In the genomic region with DNA sequence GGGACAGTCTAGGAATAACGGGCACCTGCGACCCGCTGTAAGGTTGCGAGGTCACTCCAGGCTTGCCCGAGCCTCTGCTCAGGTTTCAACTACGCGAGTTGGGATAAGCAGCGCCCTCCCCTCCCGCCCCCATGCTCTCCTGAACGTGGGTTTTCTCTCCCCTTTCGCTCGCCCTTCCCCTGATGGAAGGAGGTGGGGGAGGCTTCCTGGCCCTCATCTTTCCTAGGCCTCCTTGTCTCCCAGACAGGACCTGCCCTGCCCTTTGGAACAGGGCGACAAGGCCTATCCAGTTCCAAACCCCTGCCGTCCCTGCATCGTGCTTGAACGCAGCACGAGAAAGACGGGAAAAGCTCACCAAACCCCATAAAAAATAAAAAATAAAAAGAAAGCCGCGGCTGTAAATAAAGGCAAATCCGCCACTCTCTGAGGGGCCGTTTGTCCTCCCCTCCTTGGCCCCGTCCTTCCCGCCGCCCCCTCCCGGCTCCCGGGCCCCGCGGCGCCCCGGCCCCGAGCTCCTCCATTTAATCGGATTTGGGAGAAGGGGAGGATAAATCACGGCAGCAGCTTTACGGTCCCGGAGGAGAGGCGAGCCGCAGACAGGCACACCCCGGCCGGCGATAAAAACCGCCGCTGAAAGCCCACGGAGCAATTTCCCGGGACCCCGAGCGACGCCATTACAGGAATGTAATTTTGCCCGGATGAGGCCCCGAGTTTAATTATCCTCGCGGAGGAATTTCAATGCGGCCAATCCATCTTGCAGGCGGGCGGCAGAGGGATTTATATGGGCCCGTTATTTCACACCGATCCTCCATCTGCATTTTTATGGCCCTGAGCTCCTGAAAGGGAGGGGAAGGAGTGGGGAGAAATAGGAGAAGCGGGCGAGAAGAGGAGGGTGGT, we compare ENCODE assay signal across 8 cellular contexts. TPM values are rescaled to one million over a fixed set of nuclear protein-coding genes. Genes with fewer than 3 reads are reported as not detected.
DNase-seq lines count a peak whose midpoint lies in the region; ATAC-seq and TF ChIP-seq lines count a peak whose summit lies in the region.

No MANE protein-coding gene starts in this region.

- H3K27ac ChIP-seq in WERI-Rb-1 (peak overlapping the region; percentile 87), dorsolateral prefrontal cortex (peak overlapping the region; percentile 89 to 100 (median 99)), left lung (peak overlapping the region; percentile 89 to 93)

- peaks cover 14 to 40% of the 10 kb centered on the region in 2 donors for H3K4me1 ChIP-seq in left lung

- DNase-seq in NCI-H748 (lab: John Stamatoyannopoulos, UW; ENCODE audit: unreplicated experiment) (peak; percentile 75), NCI-H748 treated with DMSO at 0.1 percent for 48 hours (lab: John Stamatoyannopoulos, UW) (no peak), WERI-Rb-1 (peak; percentile 85), dorsolateral prefrontal cortex (peak in 7 of 10 donors; percentile 28 to 55 (median 47)), left lung (peak; percentile 60 to 82)
- DNase-seq in stimulated activated CD4-positive, alpha-beta T cell treated with anti-CD3 and anti-CD28 coated beads, Interleukin-4, amount 100 ng/mL, for 4 hours, result peak; percentile 5 to 32

- no peaks in the 10 kb centered on the region for H3K27me3 ChIP-seq in WERI-Rb-1 (ENCODE audit: insufficient read depth, low read depth, severe bottlenecking)
- no peaks in the 10 kb centered on the region for H3K27me3 ChIP-seq in dorsolateral prefrontal cortex
- H3K27me3 ChIP-seq in left lung, result peaks cover 0 to 19% of the 10 kb centered on the region in 2 donors

- intact Hi-C loops in dorsolateral prefrontal cortex (cut with DNase I) (loop anchor here (1.0 to 2.0 kb wide), 8 partner anchors 18 to 176 kb away; a partner anchor contains a TSS), left lung (cut with DNase I) (loop anchor here in 1 of 2 donors (5.0 kb wide), 1 partner anchor 135 kb away; no protein-coding TSS in a partner anchor)

- H3K36me3 ChIP-seq in WERI-Rb-1, result peaks cover 21% of the 10 kb centered on the region
- peaks cover 0 to 19% of the 10 kb centered on the region in 2 donors for H3K36me3 ChIP-seq in left lung

- H3K9me3 ChIP-seq in WERI-Rb-1 (ENCODE audit: severe bottlenecking) (no peaks in the 10 kb centered on the region), left lung (no peaks in the 10 kb centered on the region)

- ATAC-seq in left lung (peak; percentile 43), HG03378 (IDR thresholded peaks at IDR 0.05; ENCODE audit: unreplicated experiment) (no peak), GM21786 (IDR thresholded peaks at IDR 0.05; ENCODE audit: unreplicated experiment) (no peak)

- TF ChIP-seq CTCF in WERI-Rb-1 (IDR thresholded peaks at IDR 0.05; ENCODE audit: low read depth, low read length) (no peak), dorsolateral prefrontal cortex (IDR thresholded peaks at IDR 0.05 in 54 of 56, conservative IDR thresholded peaks at IDR 0.05 in 2 of 56; ENCODE audit: low read depth in 1 of 56, partially characterized antibody in 56 of 56) (peak in 2 of 56 donors; percentile 1 to 3), left lung (IDR thresholded peaks at IDR 0.05) (no peak)

- peak overlapping the region; percentile 69 for H3K4me3 ChIP-seq in WERI-Rb-1 (ENCODE audit: low read depth, low read length)
- H3K4me3 ChIP-seq in dorsolateral prefrontal cortex, result peak overlapping the region; percentile 60 to 97 (median 85)
- H3K4me3 ChIP-seq in left lung, result peak overlapping the region; percentile 21 to 74

RNA-seq across cellular contexts. Expression of a gene that starts 1.1 kb away (rescaled TPM):
- 100 to 1,000 TPM; 147 to 261 (median 203) TPM for total RNA-seq in dorsolateral prefrontal cortex
- total RNA-seq in left lung, result 100 to 1,000 TPM; 247 to 263 TPM

RNA-seq across cellular contexts. Expression of a gene that starts 50.3 kb away (rescaled TPM):
- total RNA-seq in dorsolateral prefrontal cortex, result 100 to 1,000 TPM; 146 to 279 (median 206) TPM
- total RNA-seq in left lung, result 100 to 1,000 TPM in 1 of 2 donors, 10 to 100 TPM in 1; 74.8 to 186 TPM

RNA-seq across cellular contexts. Expression of a gene that starts 50.8 kb away (rescaled TPM):
- total RNA-seq in dorsolateral prefrontal cortex, result 10 to 100 TPM; 24.9 to 81.0 (median 39.7) TPM
- total RNA-seq in left lung, result 10 to 100 TPM; 48.7 to 58.5 TPM
